24 cellular contexts compared by ENCODE assay signal in the genomic region with DNA sequence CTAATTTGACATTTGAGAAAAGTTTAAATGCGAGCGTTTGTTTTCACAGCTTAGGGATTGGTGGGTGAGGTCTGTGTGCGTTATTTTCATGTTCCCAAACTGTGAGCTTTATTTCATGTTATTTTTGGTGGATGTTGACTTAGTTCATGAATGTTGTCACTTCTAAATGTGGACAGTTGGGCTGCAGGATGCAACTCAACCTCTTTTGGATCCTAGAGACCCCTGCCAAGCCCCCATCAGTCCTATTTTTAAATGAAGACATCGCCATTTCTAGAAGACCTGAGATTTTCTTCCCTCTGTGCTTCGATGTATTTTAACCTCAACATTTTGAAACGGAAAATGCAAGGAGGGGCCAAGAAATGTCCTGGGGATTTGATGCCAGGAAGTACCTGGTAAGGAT. TPM values are rescaled to one million over a fixed set of nuclear protein-coding genes. Genes with fewer than 3 reads are reported as not detected.
DNase-seq lines count a peak whose midpoint lies in the region; ATAC-seq, FAIRE-seq and TF ChIP-seq lines count a peak whose summit lies in the region.
"Had no signal": no experiment of that assay in that cellular context is flagged by ENCODE, and none has a peak within 500 bp of the region (broad histone marks: within the 10 kb centered on the region; RNA-seq: fewer than 3 reads in every experiment).

No MANE protein-coding gene starts in this region.

- H4K20me1 ChIP-seq in OCI-LY7 (ENCODE audit: insufficient read depth, low read length) (no peaks in the 10 kb centered on the region), K562 (replicated peaks; ENCODE audit: control insufficient read depth, insufficient read depth, low read length) (no peaks in the 10 kb centered on the region)

- in situ Hi-C loops in K562 (cut with MboI) = no loop called here

- H3K36me3 Mint-ChIP-seq in Caco-2 (ENCODE audit: insufficient read depth, unreplicated experiment) = peaks cover 15% of the 10 kb centered on the region

- H3K27me3 Mint-ChIP-seq in Caco-2 (ENCODE audit: insufficient read depth, unreplicated experiment) = no peaks in the 10 kb centered on the region
- H3K27me3 Mint-ChIP-seq: B cell; CD4-positive, alpha-beta T cell; CD8-positive, alpha-beta memory T cell had no signal

- no peak overlapping the region for H3K4me3 Mint-ChIP-seq in Caco-2 (ENCODE audit: unreplicated experiment)
- H3K4me3 Mint-ChIP-seq: B cell; CD14-positive monocyte; CD4-positive, alpha-beta T cell; CD8-positive, alpha-beta memory T cell; HFFc6 had no signal

- no peak for ATAC-seq in K562
- no peak for ATAC-seq in HG02759 (IDR thresholded peaks at IDR 0.05; ENCODE audit: unreplicated experiment)

- CTCF ChIA-PET in A673 (lab: Charles Lee) = no interaction called here
- CTCF ChIA-PET in Caco-2 (lab: Charles Lee) = interaction anchor here (0.6 kb wide), 1 partner anchor 9 kb away, joined by 3 read pairs; no protein-coding TSS in a partner anchor
- CTCF ChIA-PET in OCI-LY7 (lab: Charles Lee; ENCODE audit: unreplicated experiment) = no interaction called here
- CTCF ChIA-PET in K562 (lab: Yijun Ruan, JAX; ENCODE audit: low intra/inter-chr PET ratio) = no interaction called here

- BruUV-seq in A673 (replicated peaks; lab: Mats Ljungman, UMichigan) (TSS peak; percentile 14), Caco-2 (replicated peaks; lab: Mats Ljungman, UMichigan) (TSS peak; percentile 12), OCI-LY7 (replicated peaks; lab: Mats Ljungman, UMichigan) (TSS peak; percentile 30), K562 (replicated peaks; lab: Mats Ljungman, UMichigan) (TSS peak; percentile 15)

- H3K4me2 ChIP-seq in OCI-LY7 (ENCODE audit: low read length) (no peak overlapping the region), K562 (ENCODE audit: insufficient read depth, low read length) (no peak overlapping the region)
- H3K4me2 ChIP-seq: BLaER1 had no signal

- intact Hi-C loops in A673 (cut with micrococcal nuclease; ENCODE audit: unreplicated experiment) = no loop called here
- intact Hi-C loops in Caco-2 (cut with micrococcal nuclease; ENCODE audit: unreplicated experiment) = no loop called here
- intact Hi-C loops in OCI-LY7 (cut with micrococcal nuclease; ENCODE audit: unreplicated experiment) = no loop called here
- intact Hi-C loops in K562 (cut with micrococcal nuclease) = no loop called here

- H3K9me3 Mint-ChIP-seq in Caco-2 (ENCODE audit: unreplicated experiment) = no peaks in the 10 kb centered on the region
- H3K9me3 Mint-ChIP-seq: CD4-positive, alpha-beta T cell; CD8-positive, alpha-beta memory T cell; HFFc6 had no signal

- TF ChIP-seq CTCF in A673 (conservative IDR thresholded peaks at IDR 0.05; ENCODE audit: low read depth, low read length) (no peak), Caco-2 (IDR thresholded peaks at IDR 0.05; ENCODE audit: insufficient read depth in 1 of 2, low read depth in 1 of 2, low read length in 1 of 2, severe bottlenecking in 1 of 2, unreplicated experiment in 1 of 2) (no peak), OCI-LY7 (conservative IDR thresholded peaks at IDR 0.05; ENCODE audit: low read length) (no peak), K562 (IDR thresholded peaks at IDR 0.05 in 2 of 3, conservative IDR thresholded peaks at IDR 0.05 in 1 of 3; ENCODE audit: insufficient read depth in 2 of 3, low read depth in 1 of 3, low read length in 3 of 3) (no peak)

- no peak for TF ChIP-seq POLR2A in K562 (conservative IDR thresholded peaks at IDR 0.05)

- DNase-seq in A673 (ENCODE audit: low spot score) = no peak
- no peak for DNase-seq in Caco-2
- DNase-seq in OCI-LY7 (ENCODE audit: low spot score) = no peak
- DNase-seq in K562 (ENCODE audit: extremely low read depth in 1 of 4, low spot score in 3 of 4) = no peak
- no peak for DNase-seq in mucosa of gallbladder (ENCODE audit: low spot score)
- no peak for DNase-seq in COLO668 (lab: John Stamatoyannopoulos, UW; ENCODE audit: unreplicated experiment)
- DNase-seq: CD4-positive, alpha-beta T cell; CD8-positive, alpha-beta memory T cell; COR-L47; DMS 273 treated with DMSO at 0.1 percent for 48 hours; DMS79; EL; GDM1; GOT3; HFFc6 had no signal

- TF ChIP-seq RAD21 in K562 (CRISPR knock-in tag; conservative IDR thresholded peaks at IDR 0.05 in 1 of 2, IDR thresholded peaks at IDR 0.05 in 1 of 2) = no peak

- H3K4me3 ChIP-seq in A673 (ENCODE audit: low read depth, low read length, poor library complexity, severe bottlenecking) = no peak overlapping the region
- no peak overlapping the region for H3K4me3 ChIP-seq in Caco-2 (ENCODE audit: low read depth, low read length)
- H3K4me3 ChIP-seq in OCI-LY7 (ENCODE audit: low read depth, low read length, poor library complexity, severe bottlenecking) = no peak overlapping the region
- no peak overlapping the region for H3K4me3 ChIP-seq in K562
- H3K4me3 ChIP-seq: BLaER1, HAP-1 had no signal

- no peak overlapping the region for H3K27ac Mint-ChIP-seq in Caco-2 (ENCODE audit: unreplicated experiment)
- H3K27ac Mint-ChIP-seq: B cell; CD4-positive, alpha-beta T cell; HFFc6 had no signal

- H3K9me1 ChIP-seq in K562 (ENCODE audit: control insufficient read depth, insufficient read depth, low read length) = no peaks in the 10 kb centered on the region

- H3K79me2 ChIP-seq in OCI-LY7 (ENCODE audit: insufficient read depth, low read depth, low read length) (peaks cover 17% of the 10 kb centered on the region; the same call in 1 of the 2 replicates), K562 (ENCODE audit: control insufficient read depth, insufficient read depth, low read length) (no peaks in the 10 kb centered on the region)

- no peak overlapping the region for H3K27ac ChIP-seq in A673 (ENCODE audit: low read depth, low read length, poor library complexity, severe bottlenecking)
- H3K27ac ChIP-seq in OCI-LY7 (ENCODE audit: low read depth, low read length, poor library complexity, severe bottlenecking) = no peak overlapping the region
- H3K27ac ChIP-seq in K562 (ENCODE audit: extremely low read depth, low read depth, low read length) = no peak overlapping the region
- H3K27ac ChIP-seq: BLaER1 had no signal

- H3K27me3 ChIP-seq in A673 (replicated peaks; ENCODE audit: insufficient read depth, low read depth, low read length, poor library complexity) (no peaks in the 10 kb centered on the region), Caco-2 (replicated peaks; ENCODE audit: control insufficient read depth, insufficient read depth, low read length) (no peaks in the 10 kb centered on the region), K562 (ENCODE audit: control insufficient read depth in 2 of 2, insufficient read depth in 2 of 2, low read length in 2 of 2) (no peaks in the 10 kb centered on the region)
- H3K27me3 ChIP-seq: BLaER1 had no signal

- no peaks in the 10 kb centered on the region for H3K9me3 ChIP-seq in A673 (ENCODE audit: low read depth, low read length, poor library complexity, severe bottlenecking)
- no peaks in the 10 kb centered on the region for H3K9me3 ChIP-seq in Caco-2
- no peaks in the 10 kb centered on the region for H3K9me3 ChIP-seq in OCI-LY7 (ENCODE audit: low read length)
- no peaks in the 10 kb centered on the region for H3K9me3 ChIP-seq in K562 (replicated peaks; ENCODE audit: control insufficient read depth, insufficient read depth, low read depth, low read length)
- H3K9me3 ChIP-seq: HAP-1 had no signal

- FAIRE-seq in K562 (lab: Jason Lieb, UNC) = peak; percentile 88
- FAIRE-seq: D721Med, GM12891, GM18507, H54 had no signal

- no peaks in the 10 kb centered on the region for H3K9me2 ChIP-seq in OCI-LY7 (ENCODE audit: insufficient read depth, low read length)

- H3K9ac ChIP-seq in K562 (ENCODE audit: insufficient read depth in 1 of 2, low read depth in 2 of 2, low read length in 2 of 2) = no peak overlapping the region
- H3K9ac ChIP-seq: BLaER1 had no signal

- no peak for TF ChIP-seq EP300 in K562 (IDR thresholded peaks at IDR 0.05; ENCODE audit: low read length)

- no peaks in the 10 kb centered on the region for H3K4me1 Mint-ChIP-seq in Caco-2 (ENCODE audit: low read depth, unreplicated experiment)
- H3K4me1 Mint-ChIP-seq: CD8-positive, alpha-beta memory T cell had no signal

- H2AFZ ChIP-seq in OCI-LY7 (ENCODE audit: low read length) = no peak overlapping the region
- no peak overlapping the region for H2AFZ ChIP-seq in K562 (ENCODE audit: low read depth, low read length)

- 90% methylated on average over 6 of the region's 6 CpGs for WGBS in K562 (ENCODE audit: insufficient coverage, low coverage, missing lambda C conversion rate)

- POLR2A ChIA-PET in A673 (lab: Charles Lee; ENCODE audit: low non-redundant PET) = no interaction called here
- POLR2A ChIA-PET in Caco-2 (lab: Charles Lee) = no interaction called here
- POLR2A ChIA-PET in OCI-LY7 (lab: Charles Lee) = no interaction called here
- POLR2A ChIA-PET in K562 (lab: Yijun Ruan, JAX) = interaction anchor here (1.4 kb wide), 1 partner anchor 14 kb away, joined by 5 read pairs; no protein-coding TSS in a partner anchor

- no peaks in the 10 kb centered on the region for H3K4me1 ChIP-seq in A673 (ENCODE audit: insufficient read depth, low read length, poor library complexity, severe bottlenecking)
- H3K4me1 ChIP-seq in Caco-2 = no peaks in the 10 kb centered on the region
- no peaks in the 10 kb centered on the region for H3K4me1 ChIP-seq in OCI-LY7 (ENCODE audit: insufficient read depth, low read length, poor library complexity, severe bottlenecking)
- no peaks in the 10 kb centered on the region for H3K4me1 ChIP-seq in K562 (replicated peaks in 1 of 2; ENCODE audit: control insufficient read depth in 2 of 2, insufficient read depth in 2 of 2, low read length in 2 of 2)
- H3K4me1 ChIP-seq: HAP-1 had no signal

- peaks cover 10% of the 10 kb centered on the region for H3K36me3 ChIP-seq in A673 (ENCODE audit: insufficient read depth, low read length, poor library complexity, severe bottlenecking)
- H3K36me3 ChIP-seq in Caco-2 (ENCODE audit: control insufficient read depth, insufficient read depth, low read length) = no peaks in the 10 kb centered on the region
- peaks cover 97% of the 10 kb centered on the region for H3K36me3 ChIP-seq in OCI-LY7 (ENCODE audit: insufficient read depth, low read length)
- peaks cover 58% of the 10 kb centered on the region; the same call in 1 of the 3 replicates for H3K36me3 ChIP-seq in K562 (ENCODE audit: control insufficient read depth, insufficient read depth, low read length)

RNA-seq across cellular contexts. Expression of gene BRI3BP, which starts 32.4 kb away (rescaled TPM):
- total RNA-seq in A673 (2021) (24.1 and 26.0 TPM in 2 replicates), Caco-2 (2022) (19.6 and 20.6 TPM in 2 replicates), OCI-LY7 (2022) (118 and 120 TPM in 2 replicates), K562 (2014; rRNA removed) (15.8 and 18.9 TPM in 2 replicates), K562 (2014; rRNA removed; fragmentation: Illumina TruSeq; extraction: Trizol) (24.2 and 24.7 TPM in 2 replicates), K562 (2015; rRNA removed; fragmentation: Illumina TruSeq; extraction: Trizol) (24.4 and 25.0 TPM in 2 replicates), K562 (2021) (24.6 TPM in 2 replicates), mucosa of gallbladder (39.9 TPM)
- 62.6 and 73.4 TPM in 2 replicates for total RNA-seq in OCI-LY7 (2014; rRNA removed; shearing (Covaris generic))
- 16.2 and 18.6 TPM in 2 replicates for total RNA-seq in K562 (2011; cell fraction: chromatin; rRNA removed; ENCODE audit: low replicate concordance)
- 17.1 and 17.2 TPM in 2 replicates for total RNA-seq in K562 (2011; cell fraction: nucleolus; rRNA removed)
- 29.4 and 43.7 TPM in 2 replicates for total RNA-seq in K562 (2011; cell fraction: nucleoplasm; rRNA removed)
- polyA plus RNA-seq in K562 (2011; rRNA removed) (13.5 and 15.2 TPM in 2 replicates), K562 (2014; fragmentation: Illumina TruSeq; extraction: Trizol) (18.8 and 21.2 TPM in 2 replicates), K562 (2014; fragmentation: Nextera tagmentation; extraction: Ambion mirVana) (10 to 100 TPM; 12.3 to 16.6 TPM), K562 (2014; rRNA removed) (12.9 and 16.2 TPM in 2 replicates)
- polyA plus RNA-seq in K562 (2011; cell fraction: cytosol; rRNA removed) = 11.4 and 14.8 TPM in 2 replicates
- polyA plus RNA-seq in K562 (2011; cell fraction: nucleus; rRNA removed) = 3.4 and 3.6 TPM in 2 replicates
- 7.6 and 12.1 TPM in 2 replicates for polyA plus RNA-seq in K562 (2012)
- polyA minus RNA-seq in K562 (2011; rRNA and poly(A)+ RNA removed) = 25.7 and 28.6 TPM in 2 replicates
- polyA minus RNA-seq in K562 (2011; cell fraction: cytosol; rRNA and poly(A)+ RNA removed) = 17.7 and 21.7 TPM in 2 replicates
- 2.2 and 4.0 TPM in 2 replicates for polyA minus RNA-seq in K562 (2011; cell fraction: nucleus; rRNA and poly(A)+ RNA removed)

RNA-seq across cellular contexts. Expression of gene DHX37, which starts 36.9 kb away (rescaled TPM):
- total RNA-seq in A673 (2021) (43.9 and 57.4 TPM in 2 replicates), Caco-2 (2022) (34.9 and 35.9 TPM in 2 replicates), OCI-LY7 (2022) (25.2 and 34.5 TPM in 2 replicates), K562 (2014; rRNA removed) (35.0 and 42.2 TPM in 2 replicates), K562 (2014; rRNA removed; fragmentation: Illumina TruSeq; extraction: Trizol) (8.4 and 9.7 TPM in 2 replicates), K562 (2015; rRNA removed; fragmentation: Illumina TruSeq; extraction: Trizol) (22.7 and 25.4 TPM in 2 replicates), K562 (2021) (44.8 and 49.5 TPM in 2 replicates), mucosa of gallbladder (21.0 TPM)
- 32.0 and 34.2 TPM in 2 replicates for total RNA-seq in OCI-LY7 (2014; rRNA removed; shearing (Covaris generic))
- total RNA-seq in K562 (2011; cell fraction: chromatin; rRNA removed; ENCODE audit: low replicate concordance) = 29.1 and 94.8 TPM in 2 replicates
- total RNA-seq in K562 (2011; cell fraction: nucleolus; rRNA removed) = 57.7 and 61.7 TPM in 2 replicates
- total RNA-seq in K562 (2011; cell fraction: nucleoplasm; rRNA removed) = 33.2 and 35.2 TPM in 2 replicates
- polyA plus RNA-seq in K562 (2011; rRNA removed) (6.7 and 12.1 TPM in 2 replicates), K562 (2014; fragmentation: Illumina TruSeq; extraction: Trizol) (17.5 and 24.1 TPM in 2 replicates), K562 (2014; fragmentation: Nextera tagmentation; extraction: Ambion mirVana) (under 1 TPM; 0.14 to 0.27 TPM), K562 (2014; rRNA removed) (24.8 and 25.6 TPM in 2 replicates)
- polyA plus RNA-seq in K562 (2011; cell fraction: cytosol; rRNA removed) = 6.0 and 11.4 TPM in 2 replicates
- polyA plus RNA-seq in K562 (2011; cell fraction: nucleus; rRNA removed) = 37.1 and 57.1 TPM in 2 replicates
- 14.6 and 26.3 TPM in 2 replicates for polyA plus RNA-seq in K562 (2012)
- 9.7 and 11.1 TPM in 2 replicates for polyA minus RNA-seq in K562 (2011; rRNA and poly(A)+ RNA removed)
- 15.8 and 19.0 TPM in 2 replicates for polyA minus RNA-seq in K562 (2011; cell fraction: cytosol; rRNA and poly(A)+ RNA removed)
- polyA minus RNA-seq in K562 (2011; cell fraction: nucleus; rRNA and poly(A)+ RNA removed) = 18.3 and 22.2 TPM in 2 replicates

RNA-seq across cellular contexts. Expression of gene AACS, which starts 39.4 kb away (rescaled TPM):
- total RNA-seq in A673 (2021) (20.1 and 24.8 TPM in 2 replicates), Caco-2 (2022) (31.3 and 31.8 TPM in 2 replicates), OCI-LY7 (2022) (24.6 and 26.3 TPM in 2 replicates), K562 (2014; rRNA removed) (5.9 and 8.0 TPM in 2 replicates), K562 (2014; rRNA removed; fragmentation: Illumina TruSeq; extraction: Trizol) (4.3 and 5.5 TPM in 2 replicates), K562 (2015; rRNA removed; fragmentation: Illumina TruSeq; extraction: Trizol) (4.9 and 6.0 TPM in 2 replicates), K562 (2021) (13.0 and 13.5 TPM in 2 replicates), mucosa of gallbladder (56.9 TPM)
- 10.2 and 12.0 TPM in 2 replicates for total RNA-seq in OCI-LY7 (2014; rRNA removed; shearing (Covaris generic))
- 70.2 and 94.5 TPM in 2 replicates for total RNA-seq in K562 (2011; cell fraction: chromatin; rRNA removed; ENCODE audit: low replicate concordance)
- 32.8 and 38.7 TPM in 2 replicates for total RNA-seq in K562 (2011; cell fraction: nucleolus; rRNA removed)
- 53.8 and 66.5 TPM in 2 replicates for total RNA-seq in K562 (2011; cell fraction: nucleoplasm; rRNA removed)
- polyA plus RNA-seq in K562 (2011; rRNA removed) (5.5 and 6.3 TPM in 2 replicates), K562 (2014; fragmentation: Illumina TruSeq; extraction: Trizol) (6.2 and 7.5 TPM in 2 replicates), K562 (2014; fragmentation: Nextera tagmentation; extraction: Ambion mirVana) (1 to 10 TPM; 2.4 TPM), K562 (2014; rRNA removed) (6.7 and 8.0 TPM in 2 replicates)
- polyA plus RNA-seq in K562 (2011; cell fraction: cytosol; rRNA removed) = 4.7 and 6.1 TPM in 2 replicates
- 13.1 and 25.4 TPM in 2 replicates for polyA plus RNA-seq in K562 (2011; cell fraction: nucleus; rRNA removed)
- 8.4 and 12.8 TPM in 2 replicates for polyA plus RNA-seq in K562 (2012)
- 9.2 and 16.2 TPM in 2 replicates for polyA minus RNA-seq in K562 (2011; rRNA and poly(A)+ RNA removed)
- polyA minus RNA-seq in K562 (2011; cell fraction: cytosol; rRNA and poly(A)+ RNA removed) = 4.3 and 8.6 TPM in 2 replicates
- 10.0 and 10.8 TPM in 2 replicates for polyA minus RNA-seq in K562 (2011; cell fraction: nucleus; rRNA and poly(A)+ RNA removed)
